ENCODE assay signal across 17 cellular contexts in genomic region chr5:171577940-171578856, GRCh38.
DNase-seq lines count a peak whose midpoint lies in the region; ATAC-seq and TF ChIP-seq lines count a peak whose summit lies in the region.
"Had no signal": no experiment of that assay in that cellular context is flagged by ENCODE, and none has a peak within 500 bp of the region (broad histone marks: within the 10 kb centered on the region; RNA-seq: fewer than 3 reads in every experiment).

No MANE protein-coding gene starts in this region.

- no peaks in the 10 kb centered on the region for H3K36me3 ChIP-seq in A673 (ENCODE audit: insufficient read depth, low read length, poor library complexity, severe bottlenecking)
- H3K36me3 ChIP-seq in left lung, result no peaks in the 10 kb centered on the region
- no peaks in the 10 kb centered on the region for H3K36me3 ChIP-seq in sigmoid colon

- TF ChIP-seq EP300 in sigmoid colon (IDR thresholded peaks at IDR 0.05), result no peak

- WGBS in sigmoid colon, 2 donors, result 69 to 76% methylated on average over 13 of the region's 13 CpGs

- H3K4me1 ChIP-seq in A673 (ENCODE audit: insufficient read depth, low read length, poor library complexity, severe bottlenecking) (no peaks in the 10 kb centered on the region), left lung (no peaks in the 10 kb centered on the region), sigmoid colon (peaks cover 0 to 28% (median 27%) of the 10 kb centered on the region in 4 donors)

- peak overlapping the region; percentile 30 for H3K27ac Mint-ChIP-seq in dendritic cell treated with granulocyte-macrophage colony-stimulating factor and Interleukin-4, amounts not matched to agents 40 ng/mL and 50 ng/mL, for 4 days
- H3K27ac Mint-ChIP-seq in T-cell, result no peak overlapping the region
- H3K27ac Mint-ChIP-seq: activated CD8-positive, alpha-beta T cell treated with anti-CD3 and anti-CD28 coated beads for 36 hours; stimulated activated effector memory CD8-positive, alpha-beta T cell treated with anti-CD3 and anti-CD28 coated beads, Interleukin-12 subunit alpha, Interleukin-12 subunit beta, amount 100 ng/mL, for 72 hours had no signal

- no TSS peak for BruUV-seq in A673 (replicated peaks; lab: Mats Ljungman, UMichigan)

- intact Hi-C loops in A673 (cut with micrococcal nuclease; ENCODE audit: unreplicated experiment) (no loop called here), left lung (cut with DNase I) (no loop called here), sigmoid colon (cut with DNase I) (no loop called here)
- intact Hi-C loops in dendritic cell treated with granulocyte-macrophage colony-stimulating factor and Interleukin-4, amounts not matched to agents 40 ng/mL and 50 ng/mL, for 4 days (cut with micrococcal nuclease), result no loop called here

- DNase-seq in A673 (ENCODE audit: low spot score) (peak; percentile 29), left lung (no peak), sigmoid colon (peak; percentile 78), T-cell (no peak), NCI-H2196 treated with DMSO at 0.1 percent for 48 hours (lab: John Stamatoyannopoulos, UW; ENCODE audit: unreplicated experiment) (no peak)
- DNase-seq: activated CD8-positive, alpha-beta T cell treated with anti-CD3 and anti-CD28 coated beads for 36 hours; activated effector memory CD4-positive, alpha-beta T cell treated with Interleukin-2 at 50 U/mL for 16 hours; CD4-positive, alpha-beta memory T cell; hypothalamus; KBM-7; left colon had no signal

- CTCF ChIA-PET in A673 (lab: Charles Lee) (interaction anchor here (0.6 kb wide), 1 partner anchor 75 kb away, joined by 5 read pairs; no protein-coding TSS in a partner anchor), T-cell (lab: Charles Lee) (no interaction called here)

- no peak for TF ChIP-seq CTCF in A673 (conservative IDR thresholded peaks at IDR 0.05; ENCODE audit: low read depth, low read length)
- TF ChIP-seq CTCF in left lung (IDR thresholded peaks at IDR 0.05), result no peak
- no peak for TF ChIP-seq CTCF in sigmoid colon (IDR thresholded peaks at IDR 0.05)

- no peaks in the 10 kb centered on the region for H3K27me3 ChIP-seq in A673 (replicated peaks; ENCODE audit: insufficient read depth, low read depth, low read length, poor library complexity)
- no peaks in the 10 kb centered on the region for H3K27me3 ChIP-seq in left lung
- H3K27me3 ChIP-seq in sigmoid colon, result no peaks in the 10 kb centered on the region

- H3K27me3 Mint-ChIP-seq in dendritic cell treated with granulocyte-macrophage colony-stimulating factor and Interleukin-4, amounts not matched to agents 40 ng/mL and 50 ng/mL, for 4 days, result no peaks in the 10 kb centered on the region
- peaks cover 7 to 17% of the 10 kb centered on the region in 2 donors for H3K27me3 Mint-ChIP-seq in T-cell

- H3K9me3 Mint-ChIP-seq in dendritic cell treated with granulocyte-macrophage colony-stimulating factor and Interleukin-4, amounts not matched to agents 40 ng/mL and 50 ng/mL, for 4 days, result no peaks in the 10 kb centered on the region
- peaks cover 0 to 9% (median 6%) of the 10 kb centered on the region in 3 donors for H3K9me3 Mint-ChIP-seq in T-cell
- H3K9me3 Mint-ChIP-seq: stimulated activated effector memory CD8-positive, alpha-beta T cell treated with anti-CD3 and anti-CD28 coated beads, Interleukin-12 subunit alpha, Interleukin-12 subunit beta, amount 100 ng/mL, for 72 hours had no signal

- ATAC-seq in left lung, result peak; percentile 30
- ATAC-seq in GM21381 (IDR thresholded peaks at IDR 0.05; ENCODE audit: unreplicated experiment), result no peak
- ATAC-seq in T-cell (replicated peaks in 1 of 4), result no peak
- no peak for ATAC-seq in HG02642 (IDR thresholded peaks at IDR 0.05; ENCODE audit: poor library complexity, unreplicated experiment)
- ATAC-seq: activated CD8-positive, alpha-beta T cell treated with anti-CD3 and anti-CD28 coated beads for 36 hours; HCT116; left colon; stimulated activated effector memory CD8-positive, alpha-beta T cell treated with anti-CD3 and anti-CD28 coated beads, Interleukin-12 subunit alpha, Interleukin-12 subunit beta, amount 100 ng/mL, for 72 hours had no signal

- H3K4me3 Mint-ChIP-seq in dendritic cell treated with granulocyte-macrophage colony-stimulating factor and Interleukin-4, amounts not matched to agents 40 ng/mL and 50 ng/mL, for 4 days, result no peak overlapping the region
- H3K4me3 Mint-ChIP-seq in T-cell, result no peak overlapping the region
- H3K4me3 Mint-ChIP-seq: activated CD8-positive, alpha-beta T cell treated with anti-CD3 and anti-CD28 coated beads for 36 hours; CD4-positive, alpha-beta memory T cell; stimulated activated effector memory CD8-positive, alpha-beta T cell treated with anti-CD3 and anti-CD28 coated beads, Interleukin-12 subunit alpha, Interleukin-12 subunit beta, amount 100 ng/mL, for 72 hours had no signal

- POLR2A ChIA-PET in A673 (lab: Charles Lee; ENCODE audit: low non-redundant PET), result no interaction called here
- POLR2A ChIA-PET in T-cell (lab: Charles Lee), result no interaction called here

- H3K4me3 ChIP-seq in A673 (ENCODE audit: low read depth, low read length, poor library complexity, severe bottlenecking), result no peak overlapping the region
- no peak overlapping the region for H3K4me3 ChIP-seq in left lung
- H3K4me3 ChIP-seq in sigmoid colon, result no peak overlapping the region
- H3K4me3 ChIP-seq: skin epidermis had no signal

- H3K9me3 ChIP-seq in A673 (ENCODE audit: low read depth, low read length, poor library complexity, severe bottlenecking) (no peaks in the 10 kb centered on the region), left lung (peaks cover 0 to 2% of the 10 kb centered on the region in 2 donors), sigmoid colon (no peaks in the 10 kb centered on the region)

- H3K27ac ChIP-seq in A673 (ENCODE audit: low read depth, low read length, poor library complexity, severe bottlenecking), result no peak overlapping the region
- H3K27ac ChIP-seq in left lung, result no peak overlapping the region
- H3K27ac ChIP-seq in sigmoid colon, result peak overlapping the region; percentile 62 to 70 (median 66)

- TF ChIP-seq POLR2A in sigmoid colon (IDR thresholded peaks at IDR 0.05), result no peak

- peaks cover 16% of the 10 kb centered on the region for H3K4me1 Mint-ChIP-seq in dendritic cell treated with granulocyte-macrophage colony-stimulating factor and Interleukin-4, amounts not matched to agents 40 ng/mL and 50 ng/mL, for 4 days (ENCODE audit: low read depth)
- no peaks in the 10 kb centered on the region for H3K4me1 Mint-ChIP-seq in T-cell
- H3K4me1 Mint-ChIP-seq: CD4-positive, alpha-beta memory T cell; stimulated activated effector memory CD8-positive, alpha-beta T cell treated with anti-CD3 and anti-CD28 coated beads, Interleukin-12 subunit alpha, Interleukin-12 subunit beta, amount 100 ng/mL, for 72 hours had no signal

- H3K36me3 Mint-ChIP-seq in dendritic cell treated with granulocyte-macrophage colony-stimulating factor and Interleukin-4, amounts not matched to agents 40 ng/mL and 50 ng/mL, for 4 days (ENCODE audit: low read depth), result no peaks in the 10 kb centered on the region
- no peaks in the 10 kb centered on the region for H3K36me3 Mint-ChIP-seq in T-cell
- H3K36me3 Mint-ChIP-seq: CD4-positive, alpha-beta memory T cell; stimulated activated effector memory CD8-positive, alpha-beta T cell treated with anti-CD3 and anti-CD28 coated beads, Interleukin-12 subunit alpha, Interleukin-12 subunit beta, amount 100 ng/mL, for 72 hours had no signal

Comparison
In these comparisons a context has a peak if more than half of its experiments do, and no peak if none do; other contexts are left out.
1. DNase-seq: peak in A673 (single experiment) and sigmoid colon (single experiment); none in left lung (0 of 2), T-cell (0 of 34) and NCI-H2196 treated with DMSO at 0.1 percent for 48 hours (single experiment).
2. H3K27ac ChIP-seq: peak in sigmoid colon (4 of 4); none in A673 (single experiment) and left lung (0 of 2).